8 cellular contexts compared by ENCODE assay signal in genomic region chr15:40323239-40323952, GRCh38. TPM values are rescaled to one million over a fixed set of nuclear protein-coding genes. Genes with fewer than 3 reads are reported as not detected.
DNase-seq lines count a peak whose midpoint lies in the region; ATAC-seq and TF ChIP-seq lines count a peak whose summit lies in the region.

INAFM2 (plus strand) TSS chr15:40323692; CDS start chr15:40324056, 364 bp downstream.

- ATAC-seq in GM21447 (IDR thresholded peaks at IDR 0.05; ENCODE audit: unreplicated experiment): peak; percentile 80

- WGBS in HUES64: under 1% methylated on average over 103 of the region's 103 CpGs

- DNase-seq in DMS 273 (lab: John Stamatoyannopoulos, UW; ENCODE audit: unreplicated experiment) (peak; percentile 96), epidermal melanocyte (ENCODE audit: insufficient read length, low spot score) (peak; percentile 88)
- DNase-seq in activated CD8-positive, alpha-beta memory T cell treated with anti-CD3 and anti-CD28 coated beads, Interleukin-2, amount 50 U/mL, for 48 hours: peak; percentile 94
- peak; percentile 74 to 82 for DNase-seq in stimulated activated CD8-positive, alpha-beta memory T cell treated with anti-CD3 and anti-CD28 coated beads, Interleukin-4, amount 100 ng/mL, for 1 hour (ENCODE audit: low read depth in 2 of 2, low spot score in 1 of 2)

- H3K4me2 ChIP-seq in OCI-LY3 (ENCODE audit: low read length): peak within 1 kb of the TSS; percentile 93

- H2AFZ ChIP-seq in OCI-LY3 (ENCODE audit: low read depth, low read length): no peak within 1 kb of the TSS

- 0 out of 2 replicates have a peak, but pooled peaks cover 2% of the 10 kb centered on the region for H3K79me2 ChIP-seq in OCI-LY3 (ENCODE audit: low read length)

- H3K4me1 ChIP-seq in HUES64 (ENCODE audit: insufficient read depth, low read length): peaks cover 42% of the 10 kb centered on the region
- H3K4me1 ChIP-seq in OCI-LY3 (ENCODE audit: low read length): peaks cover 27% of the 10 kb centered on the region
- H3K4me1 ChIP-seq in mononuclear cell (ENCODE audit: insufficient read depth, low read length): peaks cover 36% of the 10 kb centered on the region

- H3K27ac ChIP-seq in HUES64 (ENCODE audit: low read depth, low read length) (no peak within 1 kb of the TSS), OCI-LY3 (ENCODE audit: low read length) (no peak within 1 kb of the TSS)

- H3K36me3 ChIP-seq in HUES64 (ENCODE audit: insufficient read depth, low read length) (no peaks in the 10 kb centered on the region), OCI-LY3 (replicated peaks; ENCODE audit: low read depth, low read length) (peaks cover 28% of the 10 kb centered on the region)

- H3K4me3 ChIP-seq in HUES64 (ENCODE audit: low read length) (peak within 1 kb of the TSS; percentile 63), OCI-LY3 (ENCODE audit: low read length) (peak within 1 kb of the TSS; percentile 88), mononuclear cell (ENCODE audit: low read length) (peak within 1 kb of the TSS; percentile 52)

- H3K9ac ChIP-seq in HUES64 (ENCODE audit: low read depth, low read length): peak within 1 kb of the TSS; percentile 51
- H3K9ac ChIP-seq in OCI-LY3 (ENCODE audit: low read length): peak within 1 kb of the TSS; percentile 69

- 0 out of 2 replicates have a peak, but pooled peaks cover 9% of the 10 kb centered on the region for H4K20me1 ChIP-seq in OCI-LY3 (ENCODE audit: insufficient read depth, low read length)

- H3K9me3 ChIP-seq in HUES64 (ENCODE audit: insufficient read depth, low read depth, low read length) (no peaks in the 10 kb centered on the region), OCI-LY3 (ENCODE audit: insufficient read depth, low read length) (no peaks in the 10 kb centered on the region), mononuclear cell (ENCODE audit: low read depth, low read length) (no peaks in the 10 kb centered on the region)

- no peak for TF ChIP-seq CTCF in OCI-LY3 (IDR thresholded peaks at IDR 0.05; ENCODE audit: low read depth, low read length)

- H3K27me3 ChIP-seq in HUES64 (ENCODE audit: insufficient read depth, low read length): peaks cover 30% of the 10 kb centered on the region
- no peaks in the 10 kb centered on the region; the same call in 1 of the 2 replicates for H3K27me3 ChIP-seq in OCI-LY3 (ENCODE audit: low read depth, low read length)
- no peaks in the 10 kb centered on the region for H3K27me3 ChIP-seq in mononuclear cell (ENCODE audit: insufficient read depth, low read length)

RNA-seq across cellular contexts. Expression of gene INAFM2, which starts in this region (rescaled TPM):
- polyA plus RNA-seq in HUES64 (2013, experiment 1 of 2): 18.2 TPM
- 20.2 TPM for polyA plus RNA-seq in HUES64 (2013, experiment 2 of 2)
- 28.1 TPM for total RNA-seq in mononuclear cell
